ENCODE assay signal across 8 cellular contexts in the genomic region with DNA sequence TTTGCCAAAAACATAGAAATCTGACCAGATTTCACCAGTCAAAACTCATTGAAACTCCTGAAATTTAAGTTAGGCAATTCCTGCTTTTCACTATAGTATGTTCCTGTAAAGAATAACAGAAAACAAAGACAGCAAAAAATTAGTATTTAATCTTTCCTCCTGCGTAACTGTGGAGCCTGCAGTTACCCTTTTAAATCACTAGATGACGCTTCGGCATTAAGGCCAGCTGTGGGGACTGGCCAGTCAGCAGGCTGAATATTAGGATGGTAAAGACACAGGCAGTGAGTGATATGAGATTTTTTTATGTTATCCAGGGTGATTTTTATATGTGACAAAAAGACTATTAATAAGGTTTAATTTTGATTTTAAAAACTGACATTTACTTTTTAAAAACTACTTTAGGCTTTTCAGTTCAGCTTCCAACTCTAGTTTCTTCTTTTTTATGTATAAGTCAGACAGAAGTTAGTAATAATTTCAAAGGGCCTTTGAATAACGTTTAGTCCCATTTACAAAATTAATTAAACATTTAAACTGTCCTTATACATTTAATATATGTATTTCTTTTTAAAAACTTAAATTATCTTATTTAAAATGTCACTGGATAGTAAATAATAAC.
DNase-seq lines count a peak whose midpoint lies in the region; ATAC-seq, FAIRE-seq and TF ChIP-seq lines count a peak whose summit lies in the region.

No MANE protein-coding gene starts in this region.

- no peaks in the 10 kb centered on the region for H3K9me3 Mint-ChIP-seq in activated T-cell treated with anti-CD3 and anti-CD28 coated beads, Interleukin-2, amount 50 U/mL, for 24 hours

- H3K27me3 ChIP-seq in bronchial epithelial cell (ENCODE audit: control insufficient read depth, insufficient read depth, low read length) = no peaks in the 10 kb centered on the region
- no peaks in the 10 kb centered on the region for H3K27me3 ChIP-seq in HepG2 (ENCODE audit: control insufficient read depth in 1 of 2, insufficient read depth in 2 of 2, low read length in 2 of 2)

- peak; percentile 4 for DNase-seq in stimulated activated CD4-positive, alpha-beta T cell treated with anti-CD3 and anti-CD28 coated beads, Interleukin-15, amount 100 ng/mL, for 24 hours
- DNase-seq in stimulated activated CD4-positive, alpha-beta T cell treated with anti-CD3 and anti-CD28 coated beads, Interleukin-2, amount 100 ng/mL, for 24 hours = no peak
- peak; percentile 6 for DNase-seq in NCI-H524 treated with DMSO at 0.1 percent for 48 hours (lab: John Stamatoyannopoulos, UW)
- peak; percentile 31 for DNase-seq in bronchial epithelial cell (ENCODE audit: low read depth)
- peak; percentile 30 for DNase-seq in HepG2 (ENCODE audit: low spot score)
- DNase-seq in activated T-cell treated with anti-CD3 and anti-CD28 coated beads, Interleukin-2, amount 50 U/mL, for 24 hours = no peak
- no peak for DNase-seq in stimulated activated CD8-positive, alpha-beta memory T cell treated with anti-CD3 and anti-CD28 coated beads, Interleukin-4, amount 100 ng/mL, for 48 hours

- H3K4me2 ChIP-seq in HepG2 (ENCODE audit: low read depth, low read length) = no peak overlapping the region

- ATAC-seq in HG02763 (IDR thresholded peaks at IDR 0.05; ENCODE audit: unreplicated experiment) (peak; percentile 60), HepG2 (peak; percentile 96)

- H3K4me3 ChIP-seq in bronchial epithelial cell (ENCODE audit: low read depth, low read length) = no peak overlapping the region
- H3K4me3 ChIP-seq in HepG2 (replicated peaks in 1 of 3; ENCODE audit: insufficient read depth in 1 of 3, low read depth in 2 of 3, low read length in 3 of 3) = no peak overlapping the region

- H3K36me3 Mint-ChIP-seq in activated T-cell treated with anti-CD3 and anti-CD28 coated beads, Interleukin-2, amount 50 U/mL, for 24 hours (ENCODE audit: low read depth) = no peaks in the 10 kb centered on the region

- TF ChIP-seq EP300 in HepG2 (IDR thresholded peaks at IDR 0.05; ENCODE audit: low read depth in 2 of 2, low read length in 2 of 2) = no peak
- TF ChIP-seq EP300 in HepG2 (CRISPR knock-in tag; IDR thresholded peaks at IDR 0.05; ENCODE audit: borderline replicate concordance) = no peak

- H3K79me2 ChIP-seq in HepG2 (ENCODE audit: insufficient read depth, low read length) = no peaks in the 10 kb centered on the region

- H4K20me1 ChIP-seq in HepG2 (ENCODE audit: insufficient read depth, low read length) = no peaks in the 10 kb centered on the region

- H3K4me1 Mint-ChIP-seq in activated T-cell treated with anti-CD3 and anti-CD28 coated beads, Interleukin-2, amount 50 U/mL, for 24 hours (ENCODE audit: low read depth) = peaks cover 11% of the 10 kb centered on the region

- no peak overlapping the region for H3K4me3 Mint-ChIP-seq in activated T-cell treated with anti-CD3 and anti-CD28 coated beads, Interleukin-2, amount 50 U/mL, for 24 hours

- H3K9ac ChIP-seq in HepG2 (ENCODE audit: insufficient read depth, low read depth, low read length) = no peak overlapping the region

- TF ChIP-seq CTCF in bronchial epithelial cell (IDR thresholded peaks at IDR 0.05; ENCODE audit: insufficient read depth, low read length, severe bottlenecking) = peak; percentile 66
- TF ChIP-seq CTCF in HepG2 (CRISPR knock-in tag; IDR thresholded peaks at IDR 0.05) = peak; percentile 84

- H3K27ac Mint-ChIP-seq in activated T-cell treated with anti-CD3 and anti-CD28 coated beads, Interleukin-2, amount 50 U/mL, for 24 hours = no peak overlapping the region

- in situ Hi-C loops in HepG2 (cut with HindIII; ENCODE audit: extremely low pct_ligation_motif_present, low pct_unique_long_range_greater_than_20kb) = loop anchor here (10.0 kb wide), 2 partner anchors 354 to 504 kb away; no protein-coding TSS in a partner anchor

- no peaks in the 10 kb centered on the region for H3K4me1 ChIP-seq in HepG2 (ENCODE audit: insufficient read depth, low read length)

- POLR2A ChIA-PET in HepG2 (lab: Yijun Ruan, JAX) = no interaction called here

- H3K36me3 ChIP-seq in bronchial epithelial cell (ENCODE audit: control insufficient read depth, insufficient read depth, low read length) (no peaks in the 10 kb centered on the region), HepG2 (replicated peaks in 1 of 2; ENCODE audit: control insufficient read depth in 1 of 2, insufficient read depth in 2 of 2, low read length in 2 of 2) (no peaks in the 10 kb centered on the region)

- no TSS peak for BruUV-seq in HepG2 (replicated peaks; lab: Mats Ljungman, UMichigan)

- no peak for TF ChIP-seq POLR2A in HepG2 (IDR thresholded peaks at IDR 0.05; ENCODE audit: insufficient read depth in 1 of 2, low read depth in 2 of 2, low read length in 2 of 2)

- no peaks in the 10 kb centered on the region for H3K9me3 ChIP-seq in HepG2 (ENCODE audit: low read length)

- H2AFZ ChIP-seq in HepG2 (ENCODE audit: low read length) = no peak overlapping the region

- no peaks in the 10 kb centered on the region for H3K27me3 Mint-ChIP-seq in activated T-cell treated with anti-CD3 and anti-CD28 coated beads, Interleukin-2, amount 50 U/mL, for 24 hours

- intact Hi-C loops in HepG2 (cut with micrococcal nuclease; ENCODE audit: unreplicated experiment) = loop anchor here (1.0 to 10.0 kb wide), 3 partner anchors 21 to 503 kb away; no protein-coding TSS in a partner anchor

- H3K27ac ChIP-seq in HepG2 (ENCODE audit: extremely low read length, insufficient read depth, low read length) = no peak overlapping the region

- peak; percentile 55 for TF ChIP-seq RAD21 in HepG2 (CRISPR knock-in tag; IDR thresholded peaks at IDR 0.05)

- no peak for FAIRE-seq in bronchial epithelial cell (lab: Jason Lieb, UNC)
- peak; percentile 81 for FAIRE-seq in HepG2 (lab: Jason Lieb, UNC)

- CTCF ChIA-PET in HepG2 (lab: Yijun Ruan, JAX; ENCODE audit: low intra/inter-chr PET ratio, low total read pairs) = interaction anchor here (0.8 to 1.9 kb wide), 5 partner anchors 19 to 503 kb away, joined by 3 to 21 read pairs (median 4); no protein-coding TSS in a partner anchor

- WGBS in HepG2 (ENCODE audit: low lambda C conversion rate) = 2% methylated on average over 4 of the region's 4 CpGs

TF ChIP-seq in HepG2, 621 proteins besides CTCF, POLR2A, EP300 and RAD21:
- TF ChIP-seq NFKB2 (CRISPR knock-in tag; IDR thresholded peaks at IDR 0.05; ENCODE audit: borderline replicate concordance) (no peak), STAG1 (CRISPR knock-in tag; IDR thresholded peaks at IDR 0.05) (peak; percentile 83), SMC3 (IDR thresholded peaks at IDR 0.05; ENCODE audit: low read length) (peak; percentile 91)
- TF ChIP-seq, protein P1, sequence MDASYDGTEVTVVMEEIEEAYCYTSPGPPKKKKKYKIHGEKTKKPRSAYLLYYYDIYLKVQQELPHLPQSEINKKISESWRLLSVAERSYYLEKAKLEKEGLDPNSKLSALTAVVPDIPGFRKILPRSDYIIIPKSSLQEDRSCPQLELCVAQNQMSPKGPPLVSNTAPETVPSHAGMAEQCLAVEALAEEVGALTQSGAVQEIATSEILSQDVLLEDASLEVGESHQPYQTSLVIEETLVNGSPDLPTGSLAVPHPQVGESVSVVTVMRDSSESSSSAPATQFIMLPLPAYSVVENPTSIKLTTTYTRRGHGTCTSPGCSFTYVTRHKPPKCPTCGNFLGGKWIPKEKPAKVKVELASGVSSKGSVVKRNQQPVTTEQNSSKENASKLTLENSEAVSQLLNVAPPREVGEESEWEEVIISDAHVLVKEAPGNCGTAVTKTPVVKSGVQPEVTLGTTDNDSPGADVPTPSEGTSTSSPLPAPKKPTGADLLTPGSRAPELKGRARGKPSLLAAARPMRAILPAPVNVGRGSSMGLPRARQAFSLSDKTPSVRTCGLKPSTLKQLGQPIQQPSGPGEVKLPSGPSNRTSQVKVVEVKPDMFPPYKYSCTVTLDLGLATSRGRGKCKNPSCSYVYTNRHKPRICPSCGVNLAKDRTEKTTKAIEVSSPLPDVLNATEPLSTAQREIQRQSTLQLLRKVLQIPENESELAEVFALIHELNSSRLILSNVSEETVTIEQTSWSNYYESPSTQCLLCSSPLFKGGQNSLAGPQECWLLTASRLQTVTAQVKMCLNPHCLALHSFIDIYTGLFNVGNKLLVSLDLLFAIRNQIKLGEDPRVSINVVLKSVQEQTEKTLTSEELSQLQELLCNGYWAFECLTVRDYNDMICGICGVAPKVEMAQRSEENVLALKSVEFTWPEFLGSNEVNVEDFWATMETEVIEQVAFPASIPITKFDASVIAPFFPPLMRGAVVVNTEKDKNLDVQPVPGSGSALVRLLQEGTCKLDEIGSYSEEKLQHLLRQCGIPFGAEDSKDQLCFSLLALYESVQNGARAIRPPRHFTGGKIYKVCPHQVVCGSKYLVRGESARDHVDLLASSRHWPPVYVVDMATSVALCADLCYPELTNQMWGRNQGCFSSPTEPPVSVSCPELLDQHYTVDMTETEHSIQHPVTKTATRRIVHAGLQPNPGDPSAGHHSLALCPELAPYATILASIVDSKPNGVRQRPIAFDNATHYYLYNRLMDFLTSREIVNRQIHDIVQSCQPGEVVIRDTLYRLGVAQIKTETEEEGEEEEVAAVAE (CRISPR knock-in tag; IDR thresholded peaks at IDR 0.05; ENCODE audit: borderline replicate concordance) = 0 out of 2 replicates have a peak, but pooled peaks have one; percentile 30

Comparison
In these comparisons a context has a peak if more than half of its experiments do, and no peak if none do; other contexts are left out.
1. DNase-seq: peak in stimulated activated CD4-positive, alpha-beta T cell treated with anti-CD3 and anti-CD28 coated beads, Interleukin-15, amount 100 ng/mL, for 24 hours (single experiment), NCI-H524 treated with DMSO at 0.1 percent for 48 hours (single experiment), bronchial epithelial cell (single experiment) and HepG2 (single experiment); none in stimulated activated CD4-positive, alpha-beta T cell treated with anti-CD3 and anti-CD28 coated beads, Interleukin-2, amount 100 ng/mL, for 24 hours (0 of 2), activated T-cell treated with anti-CD3 and anti-CD28 coated beads, Interleukin-2, amount 50 U/mL, for 24 hours (single experiment) and stimulated activated CD8-positive, alpha-beta memory T cell treated with anti-CD3 and anti-CD28 coated beads, Interleukin-4, amount 100 ng/mL, for 48 hours (single experiment).